9 cellular contexts compared by ENCODE assay signal in the genomic region with DNA sequence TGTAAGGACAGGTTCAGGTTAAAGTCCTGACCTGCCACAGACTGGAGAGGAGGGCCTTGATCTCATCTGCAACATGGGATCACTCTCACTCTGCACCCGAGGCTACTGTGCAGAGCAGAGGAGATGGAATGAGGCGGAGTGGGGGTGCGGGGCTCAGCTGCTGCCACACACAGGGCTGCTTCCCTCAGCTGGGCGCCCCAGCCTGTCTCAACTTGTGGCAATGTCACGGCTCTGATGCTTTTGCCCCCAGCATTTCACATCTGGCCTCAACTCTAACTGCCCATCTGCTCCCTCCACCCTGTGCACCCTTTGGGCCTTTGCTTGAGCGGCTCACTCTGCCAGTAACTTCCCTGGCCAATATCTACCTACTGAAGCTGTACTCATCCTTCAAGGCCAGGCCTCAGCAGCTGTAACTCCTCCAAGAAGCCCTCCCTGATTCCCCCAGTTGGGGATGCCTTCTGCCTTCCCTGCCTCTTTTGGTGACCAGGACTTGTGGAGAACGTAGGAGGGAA.
DNase-seq lines count a peak whose midpoint lies in the region; ATAC-seq lines count a peak whose summit lies in the region.
"Had no signal": no experiment of that assay in that cellular context is flagged by ENCODE, and none has a peak within 500 bp of the region (broad histone marks: within the 10 kb centered on the region; RNA-seq: fewer than 3 reads in every experiment).

No MANE protein-coding gene starts in this region.

- H3K27ac ChIP-seq in substantia nigra (ENCODE audit: low read depth, low read length, poor library complexity, severe bottlenecking), result peak overlapping the region; percentile 96
- H3K27ac ChIP-seq: 22Rv1 had no signal

- H3K4me1 Mint-ChIP-seq in activated naive CD4-positive, alpha-beta T cell treated with anti-CD3 and anti-CD28 coated beads, Interleukin-2, amount 50 U/mL, for 24 hours, result peaks cover 86% of the 10 kb centered on the region

- H3K27ac Mint-ChIP-seq in activated naive CD4-positive, alpha-beta T cell treated with anti-CD3 and anti-CD28 coated beads, Interleukin-2, amount 50 U/mL, for 24 hours, result peak overlapping the region; percentile 89

- ATAC-seq in left lobe of liver, result peak; percentile 8
- ATAC-seq in HG03457 (IDR thresholded peaks at IDR 0.05; ENCODE audit: unreplicated experiment), result no peak

- H3K27me3 Mint-ChIP-seq in activated naive CD4-positive, alpha-beta T cell treated with anti-CD3 and anti-CD28 coated beads, Interleukin-2, amount 50 U/mL, for 24 hours, result no peaks in the 10 kb centered on the region

- peaks cover 30% of the 10 kb centered on the region for H3K36me3 Mint-ChIP-seq in activated naive CD4-positive, alpha-beta T cell treated with anti-CD3 and anti-CD28 coated beads, Interleukin-2, amount 50 U/mL, for 24 hours

- DNase-seq in NCI-H2227 (lab: John Stamatoyannopoulos, UW; ENCODE audit: unreplicated experiment) (peak; percentile 44), NCI-H2227 treated with DMSO at 0.1 percent for 48 hours (lab: John Stamatoyannopoulos, UW) (no peak), left lobe of liver (ENCODE audit: low spot score) (no peak), substantia nigra (lab: John Stamatoyannopoulos, UW) (peak in 6 of 49 donors; percentile 20 to 50 (median 26)), NCI-H2107 (lab: John Stamatoyannopoulos, UW) (no peak), NCI-H1417 (lab: John Stamatoyannopoulos, UW) (no peak)

- peak overlapping the region; percentile 80 for H3K4me3 Mint-ChIP-seq in activated naive CD4-positive, alpha-beta T cell treated with anti-CD3 and anti-CD28 coated beads, Interleukin-2, amount 50 U/mL, for 24 hours

- no peaks in the 10 kb centered on the region for H3K9me3 Mint-ChIP-seq in activated naive CD4-positive, alpha-beta T cell treated with anti-CD3 and anti-CD28 coated beads, Interleukin-2, amount 50 U/mL, for 24 hours
